Comparison of ENCODE assay signal across 18 cellular contexts in genomic region chr2:239801404-239802100, GRCh38.
DNase-seq lines count a peak whose midpoint lies in the region; ATAC-seq, FAIRE-seq and TF ChIP-seq lines count a peak whose summit lies in the region.
"Had no signal": no experiment of that assay in that cellular context is flagged by ENCODE, and none has a peak within 500 bp of the region (broad histone marks: within the 10 kb centered on the region; RNA-seq: fewer than 3 reads in every experiment).

No MANE protein-coding gene starts in this region.

- dilution Hi-C loops in IMR-90 (cut with HindIII; ENCODE audit: low sequenced_read_pairs, unreplicated experiment), result no loop called here

- BruUV-seq in IMR-90 (replicated peaks; lab: Mats Ljungman, UMichigan), result no TSS peak

- no peak for FAIRE-seq in kidney (lab: Jason Lieb, UNC)

- no peak overlapping the region for H3K23ac ChIP-seq in IMR-90 (ENCODE audit: low read depth, low read length)

- H3K27ac ChIP-seq in IMR-90 (ENCODE audit: insufficient read depth, low read length) (no peak overlapping the region), kidney (ENCODE audit: low read depth in 2 of 2, low read length in 2 of 2) (no peak overlapping the region), stomach (no peak overlapping the region), hepatocyte (no peak overlapping the region)
- no peak overlapping the region for H3K27ac ChIP-seq in CD8-positive, alpha-beta memory T cell (ENCODE audit: low read depth, low read length)
- H3K27ac ChIP-seq: PC-9 had no signal

- no peak overlapping the region for H2AK9ac ChIP-seq in IMR-90 (replicated peaks; ENCODE audit: low read depth, low read length, poor library complexity)

- no peaks in the 10 kb centered on the region for H3K36me3 Mint-ChIP-seq in CD14-positive monocyte
- H3K36me3 Mint-ChIP-seq in CD8-positive, alpha-beta memory T cell, result no peaks in the 10 kb centered on the region
- H3K36me3 Mint-ChIP-seq: CD8-positive, alpha-beta T cell had no signal

- no peak for TF ChIP-seq EP300 in stomach (IDR thresholded peaks at IDR 0.05)

- H3K4me2 ChIP-seq in IMR-90 (ENCODE audit: low read depth, low read length), result no peak overlapping the region
- no peak overlapping the region for H3K4me2 ChIP-seq in hepatocyte
- H3K4me2 ChIP-seq: PC-9 had no signal

- in situ Hi-C loops in IMR-90 (cut with MboI; ENCODE audit: low sequenced_read_pairs), result no loop called here

- H3K56ac ChIP-seq in IMR-90 (ENCODE audit: extremely low read depth, insufficient read depth, low read length), result no peak overlapping the region

- POLR2A ChIA-PET in IMR-90 (lab: Charles Lee; ENCODE audit: unreplicated experiment), result no interaction called here
- POLR2A ChIA-PET in CD8-positive, alpha-beta memory T cell (lab: Charles Lee), result no interaction called here

- peaks cover 0 to 14% (median 10%) of the 10 kb centered on the region in 7 donors for H3K9me3 Mint-ChIP-seq in CD14-positive monocyte
- peaks cover 0 to 2% (median 0%) of the 10 kb centered on the region in 5 donors for H3K9me3 Mint-ChIP-seq in CD8-positive, alpha-beta memory T cell
- H3K9me3 Mint-ChIP-seq: CD8-positive, alpha-beta T cell had no signal

- peaks cover 9 to 12% (median 12%) of the 10 kb centered on the region in 3 donors for H3K27me3 Mint-ChIP-seq in CD14-positive monocyte (ENCODE audit: low read depth in 3 of 3)
- H3K27me3 Mint-ChIP-seq in CD8-positive, alpha-beta memory T cell, result peaks cover 9 to 31% of the 10 kb centered on the region in 2 donors

- H3K36me3 ChIP-seq in IMR-90 (ENCODE audit: control insufficient read depth, insufficient read depth, low read length), result no peaks in the 10 kb centered on the region
- H3K36me3 ChIP-seq in kidney (ENCODE audit: control insufficient read depth in 1 of 2, insufficient read depth in 2 of 2, low read length in 2 of 2), result no peaks in the 10 kb centered on the region
- H3K36me3 ChIP-seq in stomach, result no peaks in the 10 kb centered on the region
- no peaks in the 10 kb centered on the region for H3K36me3 ChIP-seq in CD8-positive, alpha-beta memory T cell (ENCODE audit: insufficient read depth, low read length)
- H3K36me3 ChIP-seq in hepatocyte (replicated peaks; ENCODE audit: insufficient read depth, low read depth), result no peaks in the 10 kb centered on the region
- H3K36me3 ChIP-seq: MG63 had no signal

- H3K9me2 ChIP-seq in hepatocyte (replicated peaks; ENCODE audit: insufficient read depth), result no peaks in the 10 kb centered on the region

- H2AFZ ChIP-seq in IMR-90 (replicated peaks; ENCODE audit: low read length, poor library complexity), result peak overlapping the region; percentile 21
- no peak overlapping the region for H2AFZ ChIP-seq in hepatocyte
- H2AFZ ChIP-seq: PC-9 had no signal

- H4K20me1 ChIP-seq in IMR-90 (ENCODE audit: insufficient read depth, low read length), result no peaks in the 10 kb centered on the region
- no peaks in the 10 kb centered on the region for H4K20me1 ChIP-seq in hepatocyte (ENCODE audit: insufficient read depth, poor library complexity, severe bottlenecking)

- no peaks in the 10 kb centered on the region for H3K4me1 ChIP-seq in IMR-90 (ENCODE audit: control insufficient read depth, insufficient read depth, low read length)
- no peaks in the 10 kb centered on the region for H3K4me1 ChIP-seq in kidney (ENCODE audit: control insufficient read depth in 1 of 2, insufficient read depth in 1 of 2, low read depth in 1 of 2, low read length in 2 of 2)
- H3K4me1 ChIP-seq in stomach, result no peaks in the 10 kb centered on the region
- no peaks in the 10 kb centered on the region for H3K4me1 ChIP-seq in CD8-positive, alpha-beta memory T cell (ENCODE audit: insufficient read depth, low read length)
- no peaks in the 10 kb centered on the region for H3K4me1 ChIP-seq in hepatocyte (ENCODE audit: insufficient read depth)

- no peaks in the 10 kb centered on the region for H3K4me1 Mint-ChIP-seq in CD14-positive monocyte
- no peaks in the 10 kb centered on the region for H3K4me1 Mint-ChIP-seq in CD8-positive, alpha-beta memory T cell
- H3K4me1 Mint-ChIP-seq: B cell had no signal

- H3K9ac ChIP-seq in IMR-90 (ENCODE audit: low read depth, low read length) (no peak overlapping the region), kidney (ENCODE audit: low read length in 2 of 2) (no peak overlapping the region)

- H3K27ac Mint-ChIP-seq in CD14-positive monocyte, result no peak overlapping the region
- H3K27ac Mint-ChIP-seq in CD8-positive, alpha-beta memory T cell, result no peak overlapping the region
- H3K27ac Mint-ChIP-seq: B cell; CD8-positive, alpha-beta T cell had no signal

- H2BK20ac ChIP-seq in IMR-90 (ENCODE audit: low read depth, low read length), result no peak overlapping the region

- H3K79me1 ChIP-seq in IMR-90 (ENCODE audit: low read depth in 1 of 2, low read length in 2 of 2), result no peaks in the 10 kb centered on the region

- no peak overlapping the region for H3K4me3 Mint-ChIP-seq in CD14-positive monocyte
- no peak overlapping the region for H3K4me3 Mint-ChIP-seq in CD8-positive, alpha-beta memory T cell
- H3K4me3 Mint-ChIP-seq: B cell; CD8-positive, alpha-beta T cell had no signal

- TF ChIP-seq POLR2A in IMR-90 (IDR thresholded peaks at IDR 0.05; ENCODE audit: low read depth, low read length) (no peak), stomach (IDR thresholded peaks at IDR 0.05) (no peak)

- H3K9me1 ChIP-seq in IMR-90 (ENCODE audit: insufficient read depth, low read length), result no peaks in the 10 kb centered on the region

- H2BK120ac ChIP-seq in IMR-90 (ENCODE audit: low read depth, low read length), result no peak overlapping the region

- no peak overlapping the region for H4K5ac ChIP-seq in IMR-90 (ENCODE audit: low read depth, low read length)

- TF ChIP-seq RAD21 in IMR-90 (IDR thresholded peaks at IDR 0.05; ENCODE audit: low read length), result no peak

- no peak overlapping the region for H2AK5ac ChIP-seq in IMR-90 (ENCODE audit: low read depth, low read length)

- intact Hi-C loops in CD14-positive monocyte (cut with micrococcal nuclease) (no loop called here), IMR-90 (cut with micrococcal nuclease) (no loop called here), kidney (cut with DNase I) (no loop called here), stomach (cut with DNase I; ENCODE audit: low total_unique reads) (no loop called here)

- H3K9me3 ChIP-seq in IMR-90 (ENCODE audit: control insufficient read depth, insufficient read depth, low read length), result peaks cover 43% of the 10 kb centered on the region
- H3K9me3 ChIP-seq in kidney (ENCODE audit: control insufficient read depth in 1 of 2, low read length in 2 of 2), result no peaks in the 10 kb centered on the region
- peaks cover 0 to 5% (median 0%) of the 10 kb centered on the region in 4 donors for H3K9me3 ChIP-seq in stomach
- H3K9me3 ChIP-seq in CD8-positive, alpha-beta memory T cell (ENCODE audit: low read length), result no peaks in the 10 kb centered on the region
- H3K9me3 ChIP-seq in hepatocyte (ENCODE audit: low read depth), result no peaks in the 10 kb centered on the region
- H3K9me3 ChIP-seq: MG63 had no signal

- no peak overlapping the region for H3K4ac ChIP-seq in IMR-90 (ENCODE audit: low read depth, low read length)

- H3K27me3 ChIP-seq in IMR-90 (ENCODE audit: control insufficient read depth, insufficient read depth, low read length) (no peaks in the 10 kb centered on the region), stomach (no peaks in the 10 kb centered on the region), hepatocyte (no peaks in the 10 kb centered on the region)
- H3K27me3 ChIP-seq in CD8-positive, alpha-beta memory T cell (ENCODE audit: insufficient read depth, low read length, poor library complexity, severe bottlenecking), result no peaks in the 10 kb centered on the region
- H3K27me3 ChIP-seq: MG63 had no signal

- no peak overlapping the region for H4K8ac ChIP-seq in IMR-90 (ENCODE audit: low read depth in 2 of 2, low read length in 2 of 2)

- CTCF ChIA-PET in IMR-90 (lab: Yijun Ruan, JAX), result no interaction called here
- CTCF ChIA-PET in CD8-positive, alpha-beta memory T cell (lab: Charles Lee), result no interaction called here

- no peak overlapping the region for H3K14ac ChIP-seq in IMR-90 (replicated peaks; ENCODE audit: low read depth, low read length)

- H3K18ac ChIP-seq in IMR-90 (ENCODE audit: low read depth, low read length), result no peak overlapping the region

- H3K4me3 ChIP-seq in IMR-90 (ENCODE audit: insufficient read depth, low read depth, low read length) (no peak overlapping the region), kidney (ENCODE audit: low read length in 2 of 2) (no peak overlapping the region), stomach (no peak overlapping the region), hepatocyte (no peak overlapping the region), foreskin fibroblast (ENCODE audit: low read depth in 1 of 2, low read length in 2 of 2) (no peak overlapping the region)
- H3K4me3 ChIP-seq in CD8-positive, alpha-beta memory T cell (ENCODE audit: low read length), result no peak overlapping the region
- H3K4me3 ChIP-seq: MG63, PC-9 had no signal

- TF ChIP-seq CTCF in CD14-positive monocyte (IDR thresholded peaks at IDR 0.05) (no peak), IMR-90 (conservative IDR thresholded peaks at IDR 0.05; ENCODE audit: low read depth, low read length) (no peak), kidney (IDR thresholded peaks at IDR 0.05; ENCODE audit: borderline replicate concordance, extremely low read depth, insufficient read depth) (no peak), stomach (IDR thresholded peaks at IDR 0.05) (no peak), hepatocyte (IDR thresholded peaks at IDR 0.05; ENCODE audit: poor library complexity) (no peak), foreskin fibroblast (IDR thresholded peaks at IDR 0.05; ENCODE audit: low read depth, low read length) (no peak)

- H4K91ac ChIP-seq in IMR-90 (ENCODE audit: insufficient read depth, low read depth, low read length), result no peak overlapping the region

- no peak for ATAC-seq in IMR-90 (ENCODE audit: low read depth)
- ATAC-seq: CD8-positive, alpha-beta T cell had no signal

- DNase-seq in CD14-positive monocyte (ENCODE audit: low spot score), result peak; percentile 23
- DNase-seq in IMR-90, result no peak
- DNase-seq in kidney, result peak; percentile 40
- peak; percentile 20 for DNase-seq in stomach
- no peak for DNase-seq in CD8-positive, alpha-beta memory T cell
- DNase-seq in hepatocyte (ENCODE audit: low spot score), result no peak
- DNase-seq in foreskin fibroblast, result no peak
- DNase-seq: DMS 273 treated with DMSO at 0.1 percent for 48 hours, GOT3, MG63, NCI-H1105, NCI-H1694 treated with DMSO at 0.1 percent for 48 hours, NCI-H446, NCI-H748 treated with DMSO at 0.1 percent for 48 hours, PC-9, Right ventricle myocardium superior had no signal

- no peaks in the 10 kb centered on the region for H3K79me2 ChIP-seq in hepatocyte

- 14% methylated on average over 1 of the region's 21 CpGs; no CpG with 5 or more reads in 1 of the 2 experiments for WGBS in IMR-90 (ENCODE audit: extremely low coverage in 2 of 2, insufficient read length in 1 of 2), 2 experiments
- 85 to 87% (median 86%) methylated on average over 17 to 21 of the region's 21 CpGs for WGBS in stomach, 5 donors
- 89% methylated on average over 21 of the region's 21 CpGs for WGBS in hepatocyte (ENCODE audit: low lambda C conversion rate, missing lambda C conversion rate)

- H2BK5ac ChIP-seq in IMR-90 (ENCODE audit: low read depth, low read length, poor library complexity, severe bottlenecking), result no peak overlapping the region

- no peak overlapping the region for H2BK15ac ChIP-seq in IMR-90 (ENCODE audit: low read depth, low read length)

Comparison
In these comparisons a context has a peak if more than half of its experiments do, and no peak if none do; other contexts are left out.
1. DNase-seq: peak in CD14-positive monocyte (single experiment), kidney (single experiment) and stomach (single experiment); none in IMR-90 (single experiment), CD8-positive, alpha-beta memory T cell (0 of 5), hepatocyte (single experiment) and foreskin fibroblast (0 of 2).